In the genomic region with DNA sequence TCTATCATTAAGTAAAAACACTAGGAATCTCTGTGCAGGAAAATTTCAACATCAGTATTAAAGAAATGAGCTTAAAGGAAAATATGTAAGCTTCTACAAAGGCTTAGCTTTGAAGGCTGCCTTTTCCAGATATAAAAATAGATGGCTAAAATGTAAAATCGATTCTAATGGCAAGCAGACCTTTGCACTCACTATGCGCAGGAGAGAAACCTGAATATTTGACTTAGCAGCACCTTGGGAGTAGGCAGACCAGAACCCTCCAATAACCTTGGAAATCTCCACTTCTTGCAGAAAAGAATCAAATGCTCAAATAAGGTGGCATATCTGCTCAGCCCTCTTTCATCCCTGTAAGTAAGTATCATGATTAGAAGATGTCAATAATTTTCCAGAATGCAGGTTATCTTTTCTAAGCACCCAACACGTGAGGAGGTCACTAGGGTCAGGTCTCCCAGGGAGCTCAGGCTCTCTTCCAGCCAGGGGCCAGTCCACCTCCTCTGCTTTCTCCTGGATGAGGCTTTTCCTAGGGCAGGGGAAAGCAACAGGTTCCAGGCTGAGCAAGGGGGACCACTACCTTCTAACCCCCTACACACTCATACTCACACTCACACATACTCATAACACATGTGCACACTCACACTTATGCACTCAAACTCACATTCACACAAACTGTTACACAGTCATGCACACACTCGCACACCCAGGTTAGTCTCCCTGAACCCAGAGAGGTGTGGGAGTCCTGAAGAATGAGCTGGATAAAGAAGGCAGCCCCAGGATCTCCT, we compare ENCODE assay signal across 2 cellular contexts.
TF ChIP-seq lines count a peak whose summit lies in the region.

No MANE protein-coding gene starts in this region.

TF ChIP-seq in GM12891, 5 proteins besides CTCF, POLR2A, EP300 and RAD21:
- TF ChIP-seq POU2F2 (IDR thresholded peaks at IDR 0.05; ENCODE audit: low read depth, low read length) (peak; percentile 19; the same call in 1 of the 2 replicates), TAF1 (IDR thresholded peaks at IDR 0.05; ENCODE audit: low read depth, low read length) (no peak)

TF ChIP-seq in GM12878, 131 proteins besides CTCF, POLR2A, EP300 and RAD21:
- TF ChIP-seq POLR2AphosphoS5 (IDR thresholded peaks at IDR 0.05; ENCODE audit: low read length) (peak; percentile 57; the same call in 1 of the 2 replicates), BHLHE40 (IDR thresholded peaks at IDR 0.05; ENCODE audit: borderline replicate concordance in 1 of 2, low read depth in 2 of 2, low read length in 1 of 2) (peak in 1 of 2 experiments; percentile 60; a peak in 2 of 4 replicates), MYB (IDR thresholded peaks at IDR 0.05; ENCODE audit: borderline replicate concordance, low read depth, low read length) (no peak), NR2F1 (conservative IDR thresholded peaks at IDR 0.05) (peak; percentile 74), KLF5 (IDR thresholded peaks at IDR 0.05; ENCODE audit: partially characterized antibody) (no peak), BCL3 (IDR thresholded peaks at IDR 0.05; ENCODE audit: borderline replicate concordance, insufficient read depth, low read depth, low read length, poor library complexity, severe bottlenecking) (peak; percentile 97), TCF3 (IDR thresholded peaks at IDR 0.05; ENCODE audit: borderline replicate concordance, insufficient read depth, low read depth, low read length) (peak; percentile 42; the same call in 1 of the 2 replicates)
- TF ChIP-seq, protein P1, sequence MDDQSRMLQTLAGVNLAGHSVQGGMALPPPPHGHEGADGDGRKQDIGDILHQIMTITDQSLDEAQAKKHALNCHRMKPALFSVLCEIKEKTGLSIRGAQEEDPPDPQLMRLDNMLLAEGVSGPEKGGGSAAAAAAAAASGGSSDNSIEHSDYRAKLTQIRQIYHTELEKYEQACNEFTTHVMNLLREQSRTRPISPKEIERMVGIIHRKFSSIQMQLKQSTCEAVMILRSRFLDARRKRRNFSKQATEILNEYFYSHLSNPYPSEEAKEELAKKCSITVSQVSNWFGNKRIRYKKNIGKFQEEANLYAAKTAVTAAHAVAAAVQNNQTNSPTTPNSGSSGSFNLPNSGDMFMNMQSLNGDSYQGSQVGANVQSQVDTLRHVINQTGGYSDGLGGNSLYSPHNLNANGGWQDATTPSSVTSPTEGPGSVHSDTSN (IDR thresholded peaks at IDR 0.05; ENCODE audit: insufficient replicate concordance, low read depth, low read length): peak; percentile 56
